Comparison of ENCODE assay signal across 10 cellular contexts in the genomic region with DNA sequence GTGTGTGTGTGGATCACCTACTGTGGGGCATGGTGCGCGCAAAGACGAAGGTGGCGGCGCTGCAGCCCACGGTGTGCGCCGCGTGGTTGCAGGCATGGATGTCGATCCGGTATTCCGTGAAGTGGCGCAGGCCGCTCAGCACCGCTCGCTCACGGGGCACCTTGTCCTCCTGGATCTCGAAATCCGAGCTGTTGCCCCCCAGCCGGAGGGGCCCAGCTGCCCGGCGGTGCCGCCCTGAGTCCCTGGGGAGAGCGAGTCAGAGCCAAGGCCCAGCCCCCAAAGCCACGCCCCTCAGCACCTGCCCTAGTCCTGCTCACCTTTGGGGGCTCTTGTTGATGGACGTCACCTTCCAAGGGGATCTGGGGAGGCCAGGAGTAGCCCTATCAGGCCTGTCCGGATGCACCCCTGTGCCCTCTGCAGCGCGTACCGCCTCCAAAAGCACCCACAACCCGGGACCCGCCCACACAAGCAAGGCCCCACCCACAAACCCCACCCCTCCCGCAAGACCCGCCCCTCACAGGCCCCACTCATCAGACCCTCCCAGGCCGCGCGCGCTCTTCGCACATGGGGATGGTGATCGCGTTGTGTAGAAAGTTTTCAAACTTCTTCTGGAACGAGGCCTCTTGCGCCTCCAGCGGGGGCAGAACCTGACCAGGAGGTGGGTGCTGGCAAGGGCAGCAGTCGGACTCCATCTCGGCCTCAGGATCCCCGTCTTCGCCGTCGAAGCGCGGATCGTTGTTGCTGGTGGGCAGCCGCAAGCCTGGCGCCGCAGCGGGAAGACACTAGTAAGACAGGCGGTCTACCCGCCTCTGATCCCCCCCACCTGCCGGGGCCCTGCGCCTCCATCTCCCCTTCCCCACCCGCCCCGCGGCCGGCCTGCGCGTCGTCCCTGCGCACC. TPM values are rescaled to one million over a fixed set of nuclear protein-coding genes. Genes with fewer than 3 reads are reported as not detected.
DNase-seq lines count a peak whose midpoint lies in the region; FAIRE-seq and TF ChIP-seq lines count a peak whose summit lies in the region.
"Had no signal": no experiment of that assay in that cellular context is flagged by ENCODE, and none has a peak within 500 bp of the region (broad histone marks: within the 10 kb centered on the region; RNA-seq: fewer than 3 reads in every experiment).

No MANE protein-coding gene starts in this region.

- H3K36me3 ChIP-seq in keratinocyte (ENCODE audit: control insufficient read depth in 2 of 2, extremely low read depth in 1 of 2, insufficient read depth in 2 of 2, low read length in 2 of 2) (no peaks in the 10 kb centered on the region), esophagus squamous epithelium (no peaks in the 10 kb centered on the region), prostate gland (no peaks in the 10 kb centered on the region)
- H3K36me3 ChIP-seq: BLaER1, heart right ventricle had no signal

- no peak for FAIRE-seq in keratinocyte (lab: Jason Lieb, UNC)

- peaks cover 2% of the 10 kb centered on the region for H3K4me1 ChIP-seq in keratinocyte (ENCODE audit: control insufficient read depth, extremely low read depth, insufficient read depth, low read length)
- H3K4me1 ChIP-seq in esophagus squamous epithelium: peaks cover 0 to 24% (median 6%) of the 10 kb centered on the region in 3 donors
- no peaks in the 10 kb centered on the region for H3K4me1 ChIP-seq in prostate gland (replicated peaks)

- no peaks in the 10 kb centered on the region for H3K36me3 Mint-ChIP-seq in activated naive CD8-positive, alpha-beta T cell

- no peak overlapping the region for H3K4me3 ChIP-seq in keratinocyte (ENCODE audit: control insufficient read depth in 2 of 3, extremely low read depth in 1 of 3, insufficient read depth in 2 of 3, low read depth in 1 of 3, low read length in 3 of 3)
- peak overlapping the region in 1 of 4 donors; percentile 3 for H3K4me3 ChIP-seq in esophagus squamous epithelium
- H3K4me3 ChIP-seq in prostate gland: no peak overlapping the region
- H3K4me3 ChIP-seq: BLaER1, heart right ventricle had no signal

- H3K27me3 ChIP-seq in keratinocyte (ENCODE audit: control insufficient read depth, extremely low read depth, insufficient read depth, low read length) (peaks cover 71% of the 10 kb centered on the region), esophagus squamous epithelium (peaks cover 0 to 100% (median 11%) of the 10 kb centered on the region in 4 donors), prostate gland (replicated peaks; ENCODE audit: insufficient read depth) (peaks cover 19% of the 10 kb centered on the region)

- intact Hi-C loops in esophagus squamous epithelium (cut with DNase I) (no loop called here), prostate gland (cut with DNase I) (no loop called here)

- no peaks in the 10 kb centered on the region for H3K9me1 ChIP-seq in keratinocyte (ENCODE audit: control insufficient read depth, extremely low read depth, insufficient read depth, low read length)

- no peak for TF ChIP-seq POLR2A in esophagus squamous epithelium (IDR thresholded peaks at IDR 0.05)
- TF ChIP-seq POLR2A in prostate gland (IDR thresholded peaks at IDR 0.05): no peak

- 4 to 39% methylated on average over 3 to 10 of the region's 69 CpGs for WGBS in esophagus squamous epithelium, 2 donors
- 22% methylated on average over 69 of the region's 69 CpGs for whole genome bisulfite sequencing in prostate gland

- DNase-seq in T follicular helper cell (ENCODE audit: low read depth): peak; percentile 26
- DNase-seq in keratinocyte (ENCODE audit: low read depth, low spot score): no peak
- DNase-seq in esophagus squamous epithelium (lab: John Stamatoyannopoulos, UW): no peak
- DNase-seq in NCI-H2196 treated with DMSO at 0.1 percent for 48 hours (lab: John Stamatoyannopoulos, UW; ENCODE audit: unreplicated experiment): no peak
- no peak for DNase-seq in prostate gland (ENCODE audit: low spot score)
- DNase-seq in NCI-H226: no peak
- DNase-seq: heart right ventricle had no signal

- peaks cover 22% of the 10 kb centered on the region for H3K27me3 Mint-ChIP-seq in activated naive CD8-positive, alpha-beta T cell

- no peaks in the 10 kb centered on the region for H3K9me3 ChIP-seq in keratinocyte (ENCODE audit: control insufficient read depth, low read depth, low read length)
- H3K9me3 ChIP-seq in esophagus squamous epithelium: no peaks in the 10 kb centered on the region
- no peaks in the 10 kb centered on the region for H3K9me3 ChIP-seq in prostate gland
- H3K9me3 ChIP-seq: BLaER1, heart right ventricle had no signal

- peak; percentile 40 for TF ChIP-seq CTCF in 22Rv1 (IDR thresholded peaks at IDR 0.05)
- peak in 1 of 3 experiments; percentile 15 for TF ChIP-seq CTCF in keratinocyte (optimal IDR thresholded peaks at IDR 0.05 in 1 of 3, IDR thresholded peaks at IDR 0.05 in 1 of 3, conservative IDR thresholded peaks at IDR 0.05 in 1 of 3; ENCODE audit: extremely low read depth in 1 of 3, insufficient read depth in 2 of 3, low read length in 3 of 3)
- TF ChIP-seq CTCF in esophagus squamous epithelium (IDR thresholded peaks at IDR 0.05): no peak
- no peak for TF ChIP-seq CTCF in prostate gland (IDR thresholded peaks at IDR 0.05)

- H3K4me3 Mint-ChIP-seq in activated naive CD8-positive, alpha-beta T cell: peak overlapping the region; percentile 66

- no peaks in the 10 kb centered on the region for H3K9me3 Mint-ChIP-seq in activated naive CD8-positive, alpha-beta T cell (ENCODE audit: low read depth)

- H3K27ac Mint-ChIP-seq in activated naive CD8-positive, alpha-beta T cell: no peak overlapping the region

- no peak overlapping the region for H2AFZ ChIP-seq in keratinocyte (ENCODE audit: control insufficient read depth, low read length)

- peaks cover 30% of the 10 kb centered on the region for H3K4me1 Mint-ChIP-seq in activated naive CD8-positive, alpha-beta T cell (ENCODE audit: low read depth)

- H3K79me2 ChIP-seq in keratinocyte (ENCODE audit: control insufficient read depth, insufficient read depth, low read length): no peaks in the 10 kb centered on the region

- H3K4me2 ChIP-seq in keratinocyte (ENCODE audit: control insufficient read depth, extremely low read depth, insufficient read depth, low read depth, low read length): peak overlapping the region; percentile 37
- H3K4me2 ChIP-seq: BLaER1 had no signal

- dilution Hi-C loops in keratinocyte (cut with MboI; ENCODE audit: extremely low pct_ligation_motif_present, low sequenced_read_pairs): no loop called here

- H3K27ac ChIP-seq in 22Rv1: no peak overlapping the region
- no peak overlapping the region for H3K27ac ChIP-seq in keratinocyte (ENCODE audit: control insufficient read depth, insufficient read depth, low read length)
- H3K27ac ChIP-seq in esophagus squamous epithelium: no peak overlapping the region
- no peak overlapping the region for H3K27ac ChIP-seq in prostate gland
- H3K27ac ChIP-seq: BLaER1, heart right ventricle had no signal

- H3K9ac ChIP-seq in keratinocyte (ENCODE audit: control insufficient read depth, extremely low read depth, insufficient read depth, low read length): no peak overlapping the region
- H3K9ac ChIP-seq: BLaER1 had no signal

- peaks cover 2% of the 10 kb centered on the region for H4K20me1 ChIP-seq in keratinocyte (ENCODE audit: control insufficient read depth, extremely low read depth, insufficient read depth, low read length)
- H4K20me1 ChIP-seq: BLaER1 had no signal

RNA-seq across cellular contexts. Expression of a gene that starts 13.6 kb away (rescaled TPM):
- polyA plus RNA-seq in keratinocyte: not detected in 3 replicates
- polyA plus RNA-seq in keratinocyte (2011; ENCODE audit: low read depth): not detected
- polyA plus RNA-seq in keratinocyte (2011; cell fraction: cytosol; rRNA removed): not detected in 2 replicates
- polyA plus RNA-seq in keratinocyte (2011; cell fraction: nucleus; rRNA removed): not detected in 2 replicates
- polyA plus RNA-seq in keratinocyte (2012; ENCODE audit: low replicate concordance): not detected in 2 replicates
- polyA minus RNA-seq in keratinocyte: not detected in 3 replicates
- polyA minus RNA-seq in keratinocyte (2011; cell fraction: cytosol; rRNA and poly(A)+ RNA removed): not detected
- not detected in 2 replicates for polyA minus RNA-seq in keratinocyte (2011; cell fraction: nucleus; rRNA and poly(A)+ RNA removed)
- total RNA-seq in esophagus squamous epithelium: not detected
- total RNA-seq in prostate gland: 1 to 10 TPM in 1 of 2 donors, under 1 TPM in 1; 0.18 to 3.0 TPM

RNA-seq across cellular contexts. Expression of a gene that starts 15.4 kb away (rescaled TPM):
- 0.03 to 0.06 TPM (median 0.05 TPM) in 3 replicates for polyA plus RNA-seq in keratinocyte
- polyA plus RNA-seq in keratinocyte (2011; ENCODE audit: low read depth): not detected
- not detected in 2 replicates for polyA plus RNA-seq in keratinocyte (2011; cell fraction: cytosol; rRNA removed)
- 0.07 TPM in 1 of 2 replicates, not detected in the other for polyA plus RNA-seq in keratinocyte (2011; cell fraction: nucleus; rRNA removed)
- polyA plus RNA-seq in keratinocyte (2012; ENCODE audit: low replicate concordance): not detected in 2 replicates
- polyA minus RNA-seq in keratinocyte: not detected in 3 replicates
- not detected for polyA minus RNA-seq in keratinocyte (2011; cell fraction: cytosol; rRNA and poly(A)+ RNA removed)
- not detected in 2 replicates for polyA minus RNA-seq in keratinocyte (2011; cell fraction: nucleus; rRNA and poly(A)+ RNA removed)
- total RNA-seq in esophagus squamous epithelium (under 1 TPM in 2 of 4 donors, not detected in 2; 0.09 to 0.57 TPM), prostate gland (10 to 100 TPM in 1 of 2 donors, under 1 TPM in 1; 0.59 to 31.4 TPM)

RNA-seq across cellular contexts. Expression of a gene that starts 28.7 kb away (rescaled TPM):
- 1.9 to 4.5 TPM (median 2.5 TPM) in 3 replicates for polyA plus RNA-seq in keratinocyte
- polyA plus RNA-seq in keratinocyte (2011; ENCODE audit: low read depth): 0.25 TPM
- polyA plus RNA-seq in keratinocyte (2011; cell fraction: cytosol; rRNA removed): 1.8 and 4.2 TPM in 2 replicates
- 2.9 and 4.9 TPM in 2 replicates for polyA plus RNA-seq in keratinocyte (2011; cell fraction: nucleus; rRNA removed)
- 2.1 and 6.8 TPM in 2 replicates for polyA plus RNA-seq in keratinocyte (2012; ENCODE audit: low replicate concordance)
- 0.83 to 4.2 TPM (median 0.89 TPM) in 3 replicates for polyA minus RNA-seq in keratinocyte
- 5.2 TPM for polyA minus RNA-seq in keratinocyte (2011; cell fraction: cytosol; rRNA and poly(A)+ RNA removed)
- polyA minus RNA-seq in keratinocyte (2011; cell fraction: nucleus; rRNA and poly(A)+ RNA removed): 4.2 and 4.4 TPM in 2 replicates
- 1 to 10 TPM in 2 of 4 donors, under 1 TPM in 1, not detected in 1; 0.32 to 2.0 (median 1.7) TPM for total RNA-seq in esophagus squamous epithelium
- total RNA-seq in prostate gland: under 1 TPM in 1 of 2 donors, not detected in 1; 0.80 TPM

RNA-seq across cellular contexts. Expression of a gene that starts 48.2 kb away (rescaled TPM):
- 4.0 to 4.8 TPM (median 4.2 TPM) in 3 replicates for polyA plus RNA-seq in keratinocyte
- 2.2 TPM for polyA plus RNA-seq in keratinocyte (2011; ENCODE audit: low read depth)
- 1.6 and 1.7 TPM in 2 replicates for polyA plus RNA-seq in keratinocyte (2011; cell fraction: cytosol; rRNA removed)
- polyA plus RNA-seq in keratinocyte (2011; cell fraction: nucleus; rRNA removed): 17.9 and 18.0 TPM in 2 replicates
- polyA plus RNA-seq in keratinocyte (2012; ENCODE audit: low replicate concordance): 1.1 and 2.6 TPM in 2 replicates
- polyA minus RNA-seq in keratinocyte: 1.7 to 8.4 TPM (median 1.8 TPM) in 3 replicates
- not detected for polyA minus RNA-seq in keratinocyte (2011; cell fraction: cytosol; rRNA and poly(A)+ RNA removed)
- polyA minus RNA-seq in keratinocyte (2011; cell fraction: nucleus; rRNA and poly(A)+ RNA removed): 4.1 and 4.8 TPM in 2 replicates
- 1 to 10 TPM; 1.1 to 4.6 (median 2.7) TPM for total RNA-seq in esophagus squamous epithelium
- 10 to 100 TPM in 1 of 2 donors, 1 to 10 TPM in 1; 3.6 to 20.0 TPM for total RNA-seq in prostate gland
